In genomic region chr5:64834037-64834436, GRCh38 we compare ENCODE assay signal across 20 cellular contexts.
A peak's percentile ranks its signal among the peaks of the same experiment; 100 is the strongest.
DNase-seq lines count a peak whose midpoint lies in the region; TF ChIP-seq lines count a peak whose summit lies in the region.
"Had no signal": no experiment of that assay in that cellular context is flagged by ENCODE, and none has a peak within 500 bp of the region (broad histone marks: within the 10 kb centered on the region; RNA-seq: fewer than 3 reads in every experiment).

No MANE protein-coding gene starts in this region.

- H3K4me3 ChIP-seq in left ventricle myocardium inferior, result no peak overlapping the region
- no peak overlapping the region for H3K4me3 ChIP-seq in sigmoid colon
- H3K4me3 ChIP-seq: HAP-1, K562 had no signal

- DNase-seq in left ventricle myocardium inferior (no peak), cardiac septum (ENCODE audit: low spot score) (no peak), fibroblast of gingiva (ENCODE audit: low read depth) (peak; percentile 6), iris pigment epithelial cell (ENCODE audit: low read depth) (peak; percentile 86), NOMO-1 (lab: John Stamatoyannopoulos, UW; ENCODE audit: unreplicated experiment in 2 of 2) (no peak), inferior parietal cortex (ENCODE audit: extremely low spot score) (no peak), sigmoid colon (no peak), CD1c-positive myeloid dendritic cell (ENCODE audit: extremely low spot score) (no peak)
- DNase-seq: DND-41; MV-4-11; NCI-H187; NCI-H2107; NCI-H510A; NCI-H748 treated with DMSO at 0.1 percent for 48 hours; NK-92 treated with Interleukin-12 subunit alpha and Interleukin-12 subunit beta, amount 100 ng/mL, for 24 hours; OCI-M1; SHP77 treated with DMSO at 0.1 percent for 48 hours had no signal

- no peak for TF ChIP-seq POLR2A in sigmoid colon (IDR thresholded peaks at IDR 0.05)

- H3K4me1 ChIP-seq in left ventricle myocardium inferior (peaks cover 49% of the 10 kb centered on the region), sigmoid colon (peaks cover 0 to 44% (median 15%) of the 10 kb centered on the region in 4 donors)

- 75 to 99% methylated on average over 2 of the region's 2 CpGs for WGBS in sigmoid colon, 2 donors

- TF ChIP-seq CTCF in left ventricle myocardium inferior (IDR thresholded peaks at IDR 0.05; ENCODE audit: borderline replicate concordance) (no peak), sigmoid colon (IDR thresholded peaks at IDR 0.05) (no peak)

- H3K36me3 ChIP-seq in left ventricle myocardium inferior, result no peaks in the 10 kb centered on the region
- H3K36me3 ChIP-seq in sigmoid colon, result no peaks in the 10 kb centered on the region
- H3K36me3 ChIP-seq: HAP-1 had no signal

- H3K27ac ChIP-seq in left ventricle myocardium inferior (replicated peaks) (peak overlapping the region; percentile 66), sigmoid colon (no peak overlapping the region)
- H3K27ac ChIP-seq: 22Rv1 had no signal

- TF ChIP-seq EP300 in sigmoid colon (IDR thresholded peaks at IDR 0.05), result no peak

- peaks cover 3% of the 10 kb centered on the region for H3K9me3 ChIP-seq in left ventricle myocardium inferior (replicated peaks)
- H3K9me3 ChIP-seq in sigmoid colon, result no peaks in the 10 kb centered on the region
- H3K9me3 ChIP-seq: HAP-1 had no signal

- H3K27me3 ChIP-seq in left ventricle myocardium inferior (ENCODE audit: low read depth) (no peaks in the 10 kb centered on the region), sigmoid colon (no peaks in the 10 kb centered on the region)

- intact Hi-C loops in left ventricle myocardium inferior (cut with micrococcal nuclease), result no loop called here
- intact Hi-C loops in cardiac septum (cut with DNase I), result loop anchor here (10.0 kb wide), 1 partner anchor 111 kb away; no protein-coding TSS in a partner anchor
- intact Hi-C loops in sigmoid colon (cut with DNase I), result no loop called here

Comparison
In these comparisons a context has a peak if more than half of its experiments do, and no peak if none do; other contexts are left out.
1. DNase-seq: peak in fibroblast of gingiva (single experiment) and iris pigment epithelial cell (single experiment); none in left ventricle myocardium inferior (single experiment), cardiac septum (single experiment), NOMO-1 (0 of 2), inferior parietal cortex (single experiment), sigmoid colon (single experiment) and CD1c-positive myeloid dendritic cell (single experiment).